Comparison of ENCODE assay signal across 28 cellular contexts in the genomic region with DNA sequence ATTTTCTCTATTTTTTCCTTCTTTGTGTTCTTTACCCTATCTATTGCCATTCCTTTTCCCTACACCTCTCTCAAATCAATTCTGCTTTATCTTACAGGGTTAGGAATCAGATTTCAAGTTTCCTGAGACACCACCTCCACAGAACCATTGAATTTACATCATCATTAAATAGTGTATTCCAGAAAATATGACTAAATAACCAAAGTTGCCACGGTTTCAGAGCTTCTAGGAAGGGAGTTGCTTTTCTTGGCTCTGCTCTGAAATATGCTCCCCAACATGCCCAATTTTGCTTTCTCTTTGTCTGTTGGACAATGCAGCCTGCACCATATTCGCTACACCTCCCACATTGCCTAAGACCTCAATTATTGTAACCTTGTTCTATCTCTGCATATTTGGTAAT.
DNase-seq lines count a peak whose midpoint lies in the region; ATAC-seq, FAIRE-seq and TF ChIP-seq lines count a peak whose summit lies in the region.
"Had no signal": no experiment of that assay in that cellular context is flagged by ENCODE, and none has a peak within 500 bp of the region (broad histone marks: within the 10 kb centered on the region; RNA-seq: fewer than 3 reads in every experiment).

No MANE protein-coding gene starts in this region.

- BruUV-seq in endothelial cell of umbilical vein (replicated peaks; lab: Mats Ljungman, UMichigan): TSS peak; percentile 67

- H3K79me2 ChIP-seq in endothelial cell of umbilical vein (ENCODE audit: control insufficient read depth, insufficient read depth, low read length): no peaks in the 10 kb centered on the region

- TF ChIP-seq CTCF in AG09319 (IDR thresholded peaks at IDR 0.05; ENCODE audit: low read depth, low read length): no peak
- TF ChIP-seq CTCF in RWPE2 (IDR thresholded peaks at IDR 0.05; ENCODE audit: poor library complexity, severe bottlenecking): no peak
- no peak for TF ChIP-seq CTCF in endothelial cell of umbilical vein (IDR thresholded peaks at IDR 0.05; ENCODE audit: extremely low read depth in 1 of 2, insufficient read depth in 1 of 2, low read depth in 1 of 2, low read length in 2 of 2)
- no peak for TF ChIP-seq CTCF in right lobe of liver (IDR thresholded peaks at IDR 0.05)
- TF ChIP-seq CTCF in GM20000 (IDR thresholded peaks at IDR 0.05; ENCODE audit: extremely low read depth, missing control alignments): no peak

- H3K27ac ChIP-seq in RWPE2 (ENCODE audit: poor library complexity, severe bottlenecking) (peak overlapping the region; percentile 8), endothelial cell of umbilical vein (ENCODE audit: insufficient read depth, low read depth, low read length) (peak overlapping the region; percentile 75), right lobe of liver (peak overlapping the region in 2 of 3 donors; percentile 15 to 49)
- H3K27ac ChIP-seq: gastroesophageal sphincter had no signal

- no peak overlapping the region for H3K4me3 Mint-ChIP-seq in immature natural killer cell
- H3K4me3 Mint-ChIP-seq: activated CD8-positive, alpha-beta T cell treated with anti-CD3 and anti-CD28 coated beads, Interleukin-2, amount 10 ng/mL, durations not matched to agents 7 days and 5 days; activated naive CD4-positive, alpha-beta T cell treated with anti-CD3 and anti-CD28 coated beads, Interleukin-2, amount 50 U/mL, for 24 hours; central memory CD8-positive, alpha-beta T cell; mesothelial cell of epicardium; naive thymus-derived CD4-positive, alpha-beta T cell; T-helper 1 cell treated with Interleukin-12 subunit alpha and Interleukin-12 subunit beta and Interleukin-4 antibody, amounts not matched to agents 30 μg/mL and 1 μg/mL, for 36 hours had no signal

- H3K4me2 ChIP-seq in endothelial cell of umbilical vein (ENCODE audit: insufficient read depth, low read length): peak overlapping the region; percentile 38

- no peaks in the 10 kb centered on the region for H4K20me1 ChIP-seq in endothelial cell of umbilical vein (replicated peaks; ENCODE audit: control insufficient read depth, extremely low read depth, insufficient read depth, low read length)
- H4K20me1 ChIP-seq: BLaER1 treated with 17β-estradiol and CSF1 and Interleukin-3, amounts not matched to agents 10 nM and 100 nM had no signal

- no peaks in the 10 kb centered on the region for H3K4me1 Mint-ChIP-seq in immature natural killer cell
- H3K4me1 Mint-ChIP-seq: activated naive CD4-positive, alpha-beta T cell treated with anti-CD3 and anti-CD28 coated beads, Interleukin-2, amount 50 U/mL, for 24 hours; central memory CD8-positive, alpha-beta T cell had no signal

- no peaks in the 10 kb centered on the region for H3K9me1 ChIP-seq in endothelial cell of umbilical vein (replicated peaks; ENCODE audit: control insufficient read depth, extremely low read depth, insufficient read depth, low read length)

- no peaks in the 10 kb centered on the region for H3K36me3 Mint-ChIP-seq in immature natural killer cell
- H3K36me3 Mint-ChIP-seq: mesothelial cell of epicardium; naive thymus-derived CD4-positive, alpha-beta T cell had no signal

- H3K27ac Mint-ChIP-seq in immature natural killer cell: no peak overlapping the region
- H3K27ac Mint-ChIP-seq: activated CD8-positive, alpha-beta T cell treated with anti-CD3 and anti-CD28 coated beads, Interleukin-2, amount 10 ng/mL, durations not matched to agents 7 days and 5 days; activated naive CD4-positive, alpha-beta T cell treated with anti-CD3 and anti-CD28 coated beads, Interleukin-2, amount 50 U/mL, for 24 hours; activated T-helper 2 cell treated with anti-CD3 and anti-CD28 coated beads, Interferon-gamma antibody, Interleukin-2, Interleukin-4, amounts not matched to agents 10 μg/mL and 5 μg/mL and 100 μg/mL, durations not matched to agents 14 hours and 24 hours and 36 hours; mesothelial cell of epicardium; naive thymus-derived CD4-positive, alpha-beta T cell; T-helper 1 cell treated with Interleukin-12 subunit alpha and Interleukin-12 subunit beta and Interleukin-4 antibody, amounts not matched to agents 30 μg/mL and 1 μg/mL, for 36 hours had no signal

- TF ChIP-seq POLR2A in endothelial cell of umbilical vein (IDR thresholded peaks at IDR 0.05; ENCODE audit: low read depth, low read length) (no peak), right lobe of liver (IDR thresholded peaks at IDR 0.05) (no peak)

- H3K9ac ChIP-seq in endothelial cell of umbilical vein (replicated peaks; ENCODE audit: extremely low read depth, insufficient read depth, low read length): no peak overlapping the region

- peak; percentile 16 for DNase-seq in AG09319 (ENCODE audit: extremely low read depth, low read depth)
- DNase-seq in RWPE2 (ENCODE audit: low spot score): no peak
- DNase-seq in endothelial cell of umbilical vein (ENCODE audit: low read depth, low spot score): peak; percentile 38
- no peak for DNase-seq in right lobe of liver
- DNase-seq in NK-92 (lab: John Stamatoyannopoulos, UW; ENCODE audit: unreplicated experiment): no peak
- no peak for DNase-seq in immature natural killer cell
- no peak for DNase-seq in GM20000 (ENCODE audit: low spot score)
- no peak for DNase-seq in cortex of kidney (lab: John Stamatoyannopoulos, UW)
- DNase-seq: activated CD4-positive, alpha-beta T cell treated with anti-CD3 and anti-CD28 coated beads for 1 hour; activated CD8-positive, alpha-beta T cell treated with anti-CD3 and anti-CD28 coated beads, Interleukin-2, amount 10 ng/mL, durations not matched to agents 7 days and 5 days; DMS53; hippocampal formation; naive thymus-derived CD4-positive, alpha-beta T cell; NCI-H1092; NCI-H2029; NCI-H2227 treated with DMSO at 0.1 percent for 48 hours; NCI-H526 treated with DMSO at 0.1 percent for 48 hours; nucleus accumbens; stimulated activated CD8-positive, alpha-beta memory T cell treated with anti-CD3 and anti-CD28 coated beads, Interleukin-4, amount 100 ng/mL, for 48 hours; upper lobe of left lung had no signal

- no peak for FAIRE-seq in endothelial cell of umbilical vein (lab: Jason Lieb, UNC)
- FAIRE-seq: G401.6 had no signal

- CTCF ChIA-PET in endothelial cell of umbilical vein (lab: Charles Lee): interaction anchor here (1.0 to 8.8 kb wide), 13 partner anchors 9 to 372 kb away, joined by 3 to 241 read pairs (median 13); a partner anchor contains a TSS

- dilution Hi-C loops in endothelial cell of umbilical vein (cut with MboI; ENCODE audit: extremely low pct_ligation_motif_present, low sequenced_read_pairs): no loop called here

- H2AFZ ChIP-seq in endothelial cell of umbilical vein (ENCODE audit: low read depth, low read length): no peak overlapping the region

- 46% methylated on average over 2 of the region's 2 CpGs for WGBS in right lobe of liver (ENCODE audit: insufficient coverage, low coverage, low lambda C conversion rate, missing lambda C conversion rate)

- intact Hi-C loops in endothelial cell of umbilical vein (cut with micrococcal nuclease): loop anchor here (1.0 to 5.0 kb wide), 4 partner anchors 28 to 145 kb away; a partner anchor contains a TSS
- intact Hi-C loops in right lobe of liver (cut with DNase I): no loop called here

- H3K9me3 ChIP-seq in RWPE2 (ENCODE audit: severe bottlenecking) (no peaks in the 10 kb centered on the region), endothelial cell of umbilical vein (replicated peaks; ENCODE audit: control insufficient read depth, insufficient read depth, low read length) (no peaks in the 10 kb centered on the region), right lobe of liver (no peaks in the 10 kb centered on the region)
- H3K9me3 ChIP-seq: gastroesophageal sphincter had no signal

- H3K4me3 ChIP-seq in RWPE2 (ENCODE audit: severe bottlenecking) (no peak overlapping the region), endothelial cell of umbilical vein (replicated peaks in 1 of 3; ENCODE audit: insufficient read depth in 1 of 3, low read depth in 1 of 3, low read length in 3 of 3) (no peak overlapping the region), right lobe of liver (no peak overlapping the region)
- H3K4me3 ChIP-seq: BLaER1 treated with 17β-estradiol and CSF1 and Interleukin-3, amounts not matched to agents 10 nM and 100 nM; gastroesophageal sphincter; upper lobe of left lung had no signal

- H3K27me3 ChIP-seq in RWPE2 (ENCODE audit: insufficient read depth, poor library complexity, severe bottlenecking) (no peaks in the 10 kb centered on the region), endothelial cell of umbilical vein (ENCODE audit: control insufficient read depth in 2 of 2, insufficient read depth in 2 of 2, low read length in 2 of 2) (no peaks in the 10 kb centered on the region), right lobe of liver (peaks cover 0 to 11% of the 10 kb centered on the region in 2 donors)
- H3K27me3 ChIP-seq: gastroesophageal sphincter, upper lobe of left lung had no signal

- H3K36me3 ChIP-seq in RWPE2 (ENCODE audit: low read depth) (no peaks in the 10 kb centered on the region), endothelial cell of umbilical vein (ENCODE audit: control insufficient read depth in 2 of 2, extremely low read depth in 1 of 2, insufficient read depth in 2 of 2, low read length in 2 of 2) (no peaks in the 10 kb centered on the region), right lobe of liver (no peaks in the 10 kb centered on the region)
- H3K36me3 ChIP-seq: BLaER1 treated with 17β-estradiol and CSF1 and Interleukin-3, amounts not matched to agents 10 nM and 100 nM; gastroesophageal sphincter; upper lobe of left lung had no signal

- H3K27me3 Mint-ChIP-seq in immature natural killer cell (ENCODE audit: low read depth in 3 of 3): peaks cover 0 to 7% (median 4%) of the 10 kb centered on the region in 3 donors
- H3K27me3 Mint-ChIP-seq: activated naive CD4-positive, alpha-beta T cell treated with anti-CD3 and anti-CD28 coated beads, Interleukin-2, amount 50 U/mL, for 24 hours; central memory CD8-positive, alpha-beta T cell; naive thymus-derived CD4-positive, alpha-beta T cell had no signal

- no peaks in the 10 kb centered on the region for H3K9me3 Mint-ChIP-seq in immature natural killer cell
- H3K9me3 Mint-ChIP-seq: activated naive CD4-positive, alpha-beta T cell treated with anti-CD3 and anti-CD28 coated beads, Interleukin-2, amount 50 U/mL, for 24 hours; T-helper 1 cell treated with Interleukin-12 subunit alpha and Interleukin-12 subunit beta and Interleukin-4 antibody, amounts not matched to agents 30 μg/mL and 1 μg/mL, for 36 hours had no signal

- H3K4me1 ChIP-seq in RWPE2 (ENCODE audit: insufficient read depth, poor library complexity, severe bottlenecking) (peaks cover 12% of the 10 kb centered on the region), endothelial cell of umbilical vein (ENCODE audit: control insufficient read depth, extremely low read depth, insufficient read depth, low read length) (peaks cover 17% of the 10 kb centered on the region), right lobe of liver (peaks cover 0 to 27% (median 7%) of the 10 kb centered on the region in 4 donors)
- H3K4me1 ChIP-seq: gastroesophageal sphincter had no signal

- POLR2A ChIA-PET in endothelial cell of umbilical vein (lab: Charles Lee): no interaction called here

- ATAC-seq in RWPE2 (ENCODE audit: low read depth) (0 out of 3 replicates have a peak, but pooled peaks have one; percentile 14), right lobe of liver (peak in 1 of 4 donors; percentile 35)
- ATAC-seq: activated CD8-positive, alpha-beta T cell treated with anti-CD3 and anti-CD28 coated beads, Interleukin-2, amount 10 ng/mL, durations not matched to agents 7 days and 5 days; gastroesophageal sphincter; naive thymus-derived CD4-positive, alpha-beta T cell had no signal

Comparison
In these comparisons a context has a peak if more than half of its experiments do, and no peak if none do; other contexts are left out.
1. DNase-seq: peak in AG09319 (single experiment) and endothelial cell of umbilical vein (single experiment); none in RWPE2 (single experiment), right lobe of liver (0 of 3), NK-92 (single experiment), immature natural killer cell (0 of 3), GM20000 (single experiment) and cortex of kidney (single experiment).
2. H3K27ac ChIP-seq: peak in every context shown above with its lines; median percentile 75 in endothelial cell of umbilical vein; 32 in right lobe of liver; 8 in RWPE2.